9 cellular contexts compared by ENCODE assay signal in genomic region chr2:166419616-166419934, GRCh38. TPM values are rescaled to one million over a fixed set of nuclear protein-coding genes. Genes with fewer than 3 reads are reported as not detected.
DNase-seq lines count a peak whose midpoint lies in the region; ATAC-seq, FAIRE-seq and TF ChIP-seq lines count a peak whose summit lies in the region.
"Had no signal": no experiment of that assay in that cellular context is flagged by ENCODE, and none has a peak within 500 bp of the region (broad histone marks: within the 10 kb centered on the region; RNA-seq: fewer than 3 reads in every experiment).

No MANE protein-coding gene starts in this region.

- H3K27ac ChIP-seq in neural progenitor cell (no peak overlapping the region), coronary artery (no peak overlapping the region)

- H4K20me1 ChIP-seq in neural progenitor cell (ENCODE audit: low read depth) = no peaks in the 10 kb centered on the region

- H3K36me3 ChIP-seq in bronchial epithelial cell (ENCODE audit: control insufficient read depth, insufficient read depth, low read length) (no peaks in the 10 kb centered on the region), neural progenitor cell (no peaks in the 10 kb centered on the region)

- DNase-seq in GM03348 (ENCODE audit: low spot score) (peak; percentile 7), NCI-H2081 treated with DMSO at 0.1 percent for 48 hours (lab: John Stamatoyannopoulos, UW) (peak; percentile 8), bronchial epithelial cell (ENCODE audit: low read depth) (peak; percentile 50), neural progenitor cell (ENCODE audit: low spot score) (peak; percentile 20), coronary artery (ENCODE audit: low spot score) (no peak)
- DNase-seq in activated CD8-positive, alpha-beta memory T cell treated with anti-CD3 and anti-CD28 coated beads, Interleukin-2, amount 50 U/mL, for 4 hours = no peak
- DNase-seq: naive B cell had no signal

- no peak overlapping the region for H3K9ac ChIP-seq in neural progenitor cell

- H3K9me3 ChIP-seq in neural progenitor cell (ENCODE audit: low read depth) = no peaks in the 10 kb centered on the region

- no peaks in the 10 kb centered on the region for H3K9me3 Mint-ChIP-seq in neural progenitor cell
- no peaks in the 10 kb centered on the region for H3K9me3 Mint-ChIP-seq in activated T-helper 17 cell treated with anti-CD3 and anti-CD28 coated beads, Interleukin-2, amount 50 U/mL, for 72 hours
- H3K9me3 Mint-ChIP-seq: naive B cell had no signal

- no peak overlapping the region for H3K4me2 ChIP-seq in neural progenitor cell

- H3K79me2 ChIP-seq in neural progenitor cell (ENCODE audit: low read depth) = no peaks in the 10 kb centered on the region

- no peak overlapping the region for H3K4me3 ChIP-seq in bronchial epithelial cell (ENCODE audit: low read depth, low read length)
- no peak overlapping the region for H3K4me3 ChIP-seq in neural progenitor cell
- no peak overlapping the region for H3K4me3 ChIP-seq in coronary artery

- H3K4me1 Mint-ChIP-seq in neural progenitor cell = no peaks in the 10 kb centered on the region
- no peaks in the 10 kb centered on the region for H3K4me1 Mint-ChIP-seq in activated T-helper 17 cell treated with anti-CD3 and anti-CD28 coated beads, Interleukin-2, amount 50 U/mL, for 72 hours
- H3K4me1 Mint-ChIP-seq: naive B cell had no signal

- TF ChIP-seq CTCF in bronchial epithelial cell (IDR thresholded peaks at IDR 0.05; ENCODE audit: insufficient read depth, low read length, severe bottlenecking) = peak; percentile 35
- peak; percentile 63 for TF ChIP-seq CTCF in neural progenitor cell (IDR thresholded peaks at IDR 0.05)
- TF ChIP-seq CTCF in coronary artery (IDR thresholded peaks at IDR 0.05) = no peak

- H3K27me3 ChIP-seq in bronchial epithelial cell (ENCODE audit: control insufficient read depth, insufficient read depth, low read length) (no peaks in the 10 kb centered on the region), neural progenitor cell (no peaks in the 10 kb centered on the region)

- H3K4me1 ChIP-seq in neural progenitor cell = no peaks in the 10 kb centered on the region

- no peak for ATAC-seq in activated T-helper 17 cell treated with anti-CD3 and anti-CD28 coated beads, Interleukin-2, amount 50 U/mL, for 72 hours (replicated peaks)
- no peak for ATAC-seq in GM21515 (IDR thresholded peaks at IDR 0.05; ENCODE audit: unreplicated experiment)

- no peaks in the 10 kb centered on the region for H3K36me3 Mint-ChIP-seq in neural progenitor cell
- H3K36me3 Mint-ChIP-seq in activated T-helper 17 cell treated with anti-CD3 and anti-CD28 coated beads, Interleukin-2, amount 50 U/mL, for 72 hours (ENCODE audit: low read depth) = no peaks in the 10 kb centered on the region
- H3K36me3 Mint-ChIP-seq: naive B cell had no signal

- no peaks in the 10 kb centered on the region for H3K27me3 Mint-ChIP-seq in neural progenitor cell (ENCODE audit: insufficient read depth, low read depth)
- no peaks in the 10 kb centered on the region for H3K27me3 Mint-ChIP-seq in activated T-helper 17 cell treated with anti-CD3 and anti-CD28 coated beads, Interleukin-2, amount 50 U/mL, for 72 hours
- H3K27me3 Mint-ChIP-seq: naive B cell had no signal

- no peak overlapping the region for H3K27ac Mint-ChIP-seq in neural progenitor cell
- H3K27ac Mint-ChIP-seq in activated T-helper 17 cell treated with anti-CD3 and anti-CD28 coated beads, Interleukin-2, amount 50 U/mL, for 72 hours = no peak overlapping the region
- H3K27ac Mint-ChIP-seq: naive B cell had no signal

- no peaks in the 10 kb centered on the region for H3F3A ChIP-seq in neural progenitor cell (ENCODE audit: low read depth)

- H3K4me3 Mint-ChIP-seq in neural progenitor cell = no peak overlapping the region
- H3K4me3 Mint-ChIP-seq in activated T-helper 17 cell treated with anti-CD3 and anti-CD28 coated beads, Interleukin-2, amount 50 U/mL, for 72 hours = no peak overlapping the region
- H3K4me3 Mint-ChIP-seq: naive B cell had no signal

- no peak for FAIRE-seq in bronchial epithelial cell (lab: Jason Lieb, UNC)

- H2AFZ ChIP-seq in neural progenitor cell (replicated peaks) = no peak overlapping the region

RNA-seq across cellular contexts. Expression of gene SCN9A, which starts 43.8 kb away (rescaled TPM):
- total RNA-seq in bronchial epithelial cell (8.4 and 14.0 TPM in 2 replicates), neural progenitor cell (ENCODE audit: low replicate concordance) (1.1 and 1.2 TPM in 2 replicates)
- total RNA-seq in activated T-helper 17 cell treated with anti-CD3 and anti-CD28 coated beads, Interleukin-2, amount 50 U/mL, for 72 hours = not detected

Comparison
In these comparisons a context has a peak if more than half of its experiments do, and no peak if none do; other contexts are left out.
1. DNase-seq: peak in GM03348 (single experiment), NCI-H2081 treated with DMSO at 0.1 percent for 48 hours (single experiment), bronchial epithelial cell (single experiment) and neural progenitor cell (single experiment); none in coronary artery (single experiment) and activated CD8-positive, alpha-beta memory T cell treated with anti-CD3 and anti-CD28 coated beads, Interleukin-2, amount 50 U/mL, for 4 hours (single experiment).